In the genomic region with DNA sequence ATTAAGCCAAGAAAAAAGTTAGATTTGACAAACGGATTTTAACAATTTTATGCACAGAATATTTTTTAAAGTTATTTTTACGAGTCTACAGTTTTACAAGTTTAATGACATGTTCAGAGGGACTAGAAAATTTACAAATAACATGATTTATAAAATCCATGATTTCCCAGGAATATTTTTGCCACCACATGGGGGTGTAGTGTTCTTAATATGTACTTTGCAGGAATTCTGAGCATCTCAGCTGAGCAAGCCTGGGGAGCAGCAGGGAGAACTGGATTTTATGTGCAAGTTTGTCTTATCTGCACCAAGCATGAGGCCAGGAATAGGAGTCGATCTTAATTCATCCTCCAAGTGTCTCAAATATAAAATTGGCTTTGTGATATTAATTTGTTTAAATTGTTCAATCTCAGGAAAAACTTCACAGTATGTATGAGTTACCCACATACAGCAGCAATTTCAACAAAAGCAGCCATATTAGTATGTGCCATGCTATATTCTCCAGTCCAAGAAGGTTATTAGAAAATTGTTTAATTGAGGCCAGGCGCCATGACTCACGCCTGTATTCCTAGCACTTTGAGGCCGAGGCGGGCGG, we compare ENCODE assay signal across 10 cellular contexts.
DNase-seq lines count a peak whose midpoint lies in the region; ATAC-seq, FAIRE-seq and TF ChIP-seq lines count a peak whose summit lies in the region.
"Had no signal": no experiment of that assay in that cellular context is flagged by ENCODE, and none has a peak within 500 bp of the region (broad histone marks: within the 10 kb centered on the region; RNA-seq: fewer than 3 reads in every experiment).

No MANE protein-coding gene starts in this region.

- TF ChIP-seq POLR2A in H1 (IDR thresholded peaks at IDR 0.05; ENCODE audit: control extremely low read depth in 1 of 2, low read depth in 2 of 2, low read length in 2 of 2) = no peak

- no peak for TF ChIP-seq EP300 in H1 (IDR thresholded peaks at IDR 0.05; ENCODE audit: borderline replicate concordance in 1 of 2, low read depth in 2 of 2, low read length in 2 of 2)

- no peak overlapping the region for H3K27ac ChIP-seq in GM23248
- no peak overlapping the region for H3K27ac ChIP-seq in H1 (ENCODE audit: low read depth, low read length)

- DNase-seq in GM23248 (peak; percentile 74), NCI-H526 treated with DMSO at 0.1 percent for 48 hours (lab: John Stamatoyannopoulos, UW) (peak; percentile 30), H1 (ENCODE audit: low read depth in 1 of 2, low spot score in 2 of 2) (no peak), progenitor cell of endocrine pancreas (ENCODE audit: low spot score, unreplicated experiment) (no peak), NAMALWA (ENCODE audit: low spot score) (no peak)
- no peak for DNase-seq in activated CD4-positive, alpha-beta T cell treated with anti-CD3 and anti-CD28 coated beads, Interleukin-2, amount 50 U/mL, for 48 hours
- DNase-seq: effector CD4-positive, alpha-beta T cell; natural killer cell; stimulated activated naive CD4-positive, alpha-beta T cell had no signal

- no peaks in the 10 kb centered on the region for H3K36me3 ChIP-seq in GM23248 (ENCODE audit: low read depth)
- H3K36me3 ChIP-seq in H1 (ENCODE audit: control insufficient read depth in 2 of 4, insufficient read depth in 4 of 4, low read length in 3 of 4) = no peaks in the 10 kb centered on the region

- WGBS in GM23248 (ENCODE audit: low coverage in 1 of 2, low lambda C conversion rate in 2 of 2, missing lambda C conversion rate in 2 of 2), 2 experiments = 62 to 69% methylated on average over 7 to 8 of the region's 8 CpGs
- 89% methylated on average over 8 of the region's 8 CpGs; no CpG with 5 or more reads in 1 of the 2 experiments for WGBS in H1 (ENCODE audit: extremely low coverage in 1 of 2, insufficient coverage in 1 of 2, insufficient read length in 1 of 2, insufficient replicate concordance in 2 of 2, low coverage in 1 of 2, low lambda C conversion rate in 2 of 2, missing lambda C conversion rate in 1 of 2), 2 experiments

- no peak overlapping the region for H3K23ac ChIP-seq in H1 (ENCODE audit: insufficient read length)

- no peak overlapping the region for H3K27ac Mint-ChIP-seq in progenitor cell of endocrine pancreas
- H3K27ac Mint-ChIP-seq: natural killer cell had no signal

- H4K8ac ChIP-seq in H1 (ENCODE audit: extremely low read depth, insufficient read depth, low read length) = no peak overlapping the region

- no peaks in the 10 kb centered on the region for H3K27me3 ChIP-seq in GM23248 (replicated peaks; ENCODE audit: insufficient read depth)
- no peaks in the 10 kb centered on the region for H3K27me3 ChIP-seq in H1 (replicated peaks in 1 of 4; ENCODE audit: control insufficient read depth in 3 of 4, extremely low read depth in 1 of 4, insufficient read depth in 3 of 4, low read length in 3 of 4)

- no peaks in the 10 kb centered on the region for H3K4me1 Mint-ChIP-seq in progenitor cell of endocrine pancreas (ENCODE audit: low read depth)
- H3K4me1 Mint-ChIP-seq: natural killer cell had no signal

- H3K36me3 Mint-ChIP-seq in progenitor cell of endocrine pancreas (ENCODE audit: insufficient read depth) = no peaks in the 10 kb centered on the region

- H3K9me3 ChIP-seq in GM23248 (ENCODE audit: low read depth) (peaks cover 3% of the 10 kb centered on the region), H1 (ENCODE audit: insufficient read depth in 2 of 2, low read depth in 1 of 2, low read length in 1 of 2) (no peaks in the 10 kb centered on the region)

- no peak overlapping the region for H2BK5ac ChIP-seq in H1 (ENCODE audit: low read depth, low read length)

- H4K20me1 ChIP-seq in GM23248 (ENCODE audit: insufficient read depth) (no peaks in the 10 kb centered on the region), H1 (replicated peaks in 1 of 2; ENCODE audit: control insufficient read depth in 1 of 2, insufficient read depth in 2 of 2, low read length in 2 of 2) (no peaks in the 10 kb centered on the region)

- no peak overlapping the region for H2BK120ac ChIP-seq in H1 (replicated peaks; ENCODE audit: low read depth, low read length)

- no peaks in the 10 kb centered on the region for H3K9me2 ChIP-seq in GM23248 (ENCODE audit: insufficient read depth)

- no peaks in the 10 kb centered on the region for H3K27me3 Mint-ChIP-seq in progenitor cell of endocrine pancreas

- no peaks in the 10 kb centered on the region for H3K23me2 ChIP-seq in H1 (ENCODE audit: low read depth, low read length)

- H3K9me3 Mint-ChIP-seq in progenitor cell of endocrine pancreas (ENCODE audit: low read depth) = peaks cover 9% of the 10 kb centered on the region

- no peak overlapping the region for H3K14ac ChIP-seq in H1 (ENCODE audit: insufficient read length)

- H2BK20ac ChIP-seq in H1 (ENCODE audit: low read length) = no peak overlapping the region

- no peak overlapping the region for H3K4me3 ChIP-seq in GM23248
- no peak overlapping the region for H3K4me3 ChIP-seq in H1 (ENCODE audit: extremely low read depth in 1 of 4, insufficient read depth in 2 of 4, low read depth in 3 of 4, low read length in 4 of 4)

- peak; percentile 58 to 62 for TF ChIP-seq RAD21 in H1 (IDR thresholded peaks at IDR 0.05 in 1 of 2, conservative IDR thresholded peaks at IDR 0.05 in 1 of 2; ENCODE audit: low read depth in 2 of 2, low read length in 2 of 2)

- H3K56ac ChIP-seq in H1 (replicated peaks; ENCODE audit: insufficient read length, low read depth, low read length) = no peak overlapping the region

- TF ChIP-seq CTCF in H1 (IDR thresholded peaks at IDR 0.05; ENCODE audit: control extremely low read depth in 1 of 3, insufficient read depth in 1 of 3, low read depth in 1 of 3, low read length in 3 of 3) (peak in 2 of 3 experiments; percentile 26 to 31; a peak in 2 of 4 replicates), progenitor cell of endocrine pancreas (IDR thresholded peaks at IDR 0.05; ENCODE audit: unreplicated experiment) (peak; percentile 49)

- POLR2A ChIA-PET in H1 (lab: Charles Lee; ENCODE audit: partially characterized antibody) = no interaction called here

- H3K4me2 ChIP-seq in GM23248 (ENCODE audit: unreplicated experiment) (no peak overlapping the region), H1 (ENCODE audit: insufficient read depth in 1 of 2, low read depth in 2 of 2, low read length in 2 of 2) (no peak overlapping the region)

- CTCF ChIA-PET in H1 (lab: Charles Lee; ENCODE audit: partially characterized antibody) = interaction anchor here (1.0 to 1.5 kb wide), 5 partner anchors 93 to 790 kb away, joined by 3 to 8 read pairs (median 3); no protein-coding TSS in a partner anchor

- in situ Hi-C loops in GM23248 (cut with MboI) = no loop called here

- H3K4me1 ChIP-seq in GM23248 (ENCODE audit: insufficient read depth) (no peaks in the 10 kb centered on the region), H1 (replicated peaks in 1 of 4; ENCODE audit: control insufficient read depth in 3 of 4, insufficient read depth in 4 of 4, low read length in 3 of 4) (no peaks in the 10 kb centered on the region)

- no peak overlapping the region for H2BK15ac ChIP-seq in H1 (ENCODE audit: low read length)

- ATAC-seq in GM18909 (IDR thresholded peaks at IDR 0.05; ENCODE audit: poor library complexity, unreplicated experiment) = no peak
- ATAC-seq: natural killer cell had no signal

- no peak overlapping the region for H4K91ac ChIP-seq in H1 (replicated peaks; ENCODE audit: insufficient read length, low read length)

- no peak for FAIRE-seq in H1 (lab: Jason Lieb, UNC)

- H2AFZ ChIP-seq in GM23248 (no peak overlapping the region), H1 (ENCODE audit: low read length) (no peak overlapping the region)

- no peaks in the 10 kb centered on the region for H3F3A ChIP-seq in GM23248 (ENCODE audit: insufficient read depth)

- H3K4ac ChIP-seq in H1 (replicated peaks; ENCODE audit: insufficient read length, low read depth, low read length) = no peak overlapping the region

- no peak overlapping the region for H3K4me3 Mint-ChIP-seq in progenitor cell of endocrine pancreas (ENCODE audit: low read depth)
- H3K4me3 Mint-ChIP-seq: natural killer cell had no signal

- H3K18ac ChIP-seq in H1 (ENCODE audit: extremely low read depth, low read length) = no peak overlapping the region

- H3K79me1 ChIP-seq in H1 (ENCODE audit: low read depth, low read length) = no peaks in the 10 kb centered on the region

- H2AK5ac ChIP-seq in H1 (ENCODE audit: low read depth, low read length) = no peak overlapping the region

- no peaks in the 10 kb centered on the region for H3K79me2 ChIP-seq in GM23248 (ENCODE audit: insufficient read depth)
- no peaks in the 10 kb centered on the region for H3K79me2 ChIP-seq in H1 (ENCODE audit: control insufficient read depth in 1 of 2, insufficient read depth in 2 of 2, low read length in 2 of 2)

- no peak overlapping the region for H2BK12ac ChIP-seq in H1 (ENCODE audit: low read depth, low read length)

- H3K9ac ChIP-seq in GM23248 (no peak overlapping the region), H1 (replicated peaks in 1 of 4; ENCODE audit: extremely low read depth in 1 of 4, low read depth in 3 of 4, low read length in 3 of 4) (no peak overlapping the region)

- no peak overlapping the region for H4K5ac ChIP-seq in H1 (ENCODE audit: insufficient read length, low read depth, low read length)

TF ChIP-seq in H1, 55 proteins besides CTCF, POLR2A, EP300 and RAD21:
- no peak for TF ChIP-seq CBX5 (IDR thresholded peaks at IDR 0.05; ENCODE audit: low read depth, low read length)
- TF ChIP-seq, protein P1, sequence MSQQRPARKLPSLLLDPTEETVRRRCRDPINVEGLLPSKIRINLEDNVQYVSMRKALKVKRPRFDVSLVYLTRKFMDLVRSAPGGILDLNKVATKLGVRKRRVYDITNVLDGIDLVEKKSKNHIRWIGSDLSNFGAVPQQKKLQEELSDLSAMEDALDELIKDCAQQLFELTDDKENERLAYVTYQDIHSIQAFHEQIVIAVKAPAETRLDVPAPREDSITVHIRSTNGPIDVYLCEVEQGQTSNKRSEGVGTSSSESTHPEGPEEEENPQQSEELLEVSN (IDR thresholded peaks at IDR 0.05) = no peak
- no peak for TF ChIP-seq RFX5 (IDR thresholded peaks at IDR 0.05; ENCODE audit: borderline replicate concordance, low read depth, low read length)
- no peak for TF ChIP-seq HDAC6 (IDR thresholded peaks at IDR 0.05; ENCODE audit: low read depth, low read length)
- peak; percentile 27; the same call in 1 of the 2 replicates for TF ChIP-seq TEAD4 (IDR thresholded peaks at IDR 0.05; ENCODE audit: low read depth, low read length)
- no peak for TF ChIP-seq CHD1 (IDR thresholded peaks at IDR 0.05; ENCODE audit: low read depth, low read length)

Comparison
In these comparisons a context has a peak if more than half of its experiments do, and no peak if none do; other contexts are left out.
1. DNase-seq: peak in GM23248 (single experiment) and NCI-H526 treated with DMSO at 0.1 percent for 48 hours (single experiment); none in H1 (0 of 2), progenitor cell of endocrine pancreas (single experiment), activated CD4-positive, alpha-beta T cell treated with anti-CD3 and anti-CD28 coated beads, Interleukin-2, amount 50 U/mL, for 48 hours (0 of 2) and NAMALWA (single experiment).